12 cellular contexts compared by ENCODE assay signal in the genomic region with DNA sequence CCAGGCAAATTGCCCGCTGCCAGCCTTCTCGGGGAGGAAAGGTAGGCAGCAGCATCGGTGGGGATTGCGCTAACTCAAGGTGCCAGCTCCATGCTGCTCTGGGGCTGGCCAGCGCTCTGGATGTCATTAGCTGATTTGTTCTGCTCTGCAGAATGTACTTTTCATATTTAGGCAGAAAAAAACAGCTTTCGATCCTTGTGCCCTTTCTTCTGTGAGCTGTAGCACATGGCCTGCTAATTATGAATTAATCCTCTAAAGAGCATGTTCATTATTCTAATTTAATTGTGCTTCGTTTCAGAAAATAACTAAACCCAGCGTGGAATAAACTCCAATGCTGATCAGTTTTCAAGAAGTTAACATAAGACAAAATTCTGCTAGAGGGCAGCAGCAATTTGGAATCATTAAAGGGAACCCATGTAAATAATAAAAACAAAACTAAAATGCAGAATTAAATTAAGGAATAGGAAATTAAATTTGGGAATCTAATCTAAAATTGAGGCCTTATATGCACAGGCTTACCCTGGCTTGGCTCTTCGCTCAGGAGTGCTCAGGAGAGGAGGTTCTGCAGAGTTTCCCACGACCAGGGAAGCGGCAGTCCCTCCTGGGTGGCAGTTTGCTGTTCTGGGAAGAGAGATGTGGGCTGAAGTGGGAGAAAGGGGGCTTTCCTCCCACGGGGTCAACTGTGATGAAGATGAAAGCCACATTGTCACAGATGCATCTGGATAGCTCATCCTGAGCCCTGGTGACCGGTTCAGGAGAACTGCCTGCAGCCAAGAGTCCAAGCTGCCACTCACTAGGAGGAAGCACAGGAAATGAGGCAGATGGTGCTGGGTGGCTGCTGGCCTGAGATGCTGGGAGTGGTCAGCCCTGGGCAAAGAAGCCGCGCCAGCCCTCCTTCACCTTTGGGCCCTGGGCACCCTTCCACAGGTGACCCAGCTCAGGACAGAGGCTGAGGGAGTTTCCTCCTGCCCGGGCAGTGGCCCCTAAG.
DNase-seq lines count a peak whose midpoint lies in the region; ATAC-seq and TF ChIP-seq lines count a peak whose summit lies in the region.
"Had no signal": no experiment of that assay in that cellular context is flagged by ENCODE, and none has a peak within 500 bp of the region (broad histone marks: within the 10 kb centered on the region; RNA-seq: fewer than 3 reads in every experiment).

No MANE protein-coding gene starts in this region.

- WGBS in right cardiac atrium, result 77% methylated on average over 16 of the region's 16 CpGs
- 83 to 88% methylated on average over 14 to 16 of the region's 16 CpGs for WGBS in thyroid gland, 2 donors

- H3K4me1 ChIP-seq in HEK293 (ENCODE audit: control insufficient read depth, insufficient read depth, low read length) (no peaks in the 10 kb centered on the region), right cardiac atrium (ENCODE audit: control insufficient read depth, insufficient read depth, low read length) (peaks cover 2% of the 10 kb centered on the region), thyroid gland (peaks cover 0 to 5% of the 10 kb centered on the region in 2 donors)

- POLR2A ChIA-PET in HEK293 (lab: Yijun Ruan, JAX), result no interaction called here

- H3K36me3 ChIP-seq in HEK293 (ENCODE audit: control insufficient read depth in 2 of 2, insufficient read depth in 1 of 2, low read length in 2 of 2) (no peaks in the 10 kb centered on the region), thyroid gland (no peaks in the 10 kb centered on the region)

- H3K27ac ChIP-seq in HEK293 (ENCODE audit: extremely low read depth, low read depth, low read length) (no peak overlapping the region), right cardiac atrium (ENCODE audit: low read length) (no peak overlapping the region), thyroid gland (no peak overlapping the region)
- H3K27ac ChIP-seq: coronary artery had no signal

- DNase-seq in right cardiac atrium (peak in 1 of 3 donors; percentile 62), retina (peak; percentile 40), NCI-H2029 (lab: John Stamatoyannopoulos, UW) (no peak), thyroid gland (no peak)
- DNase-seq: activated naive CD4-positive, alpha-beta T cell treated with anti-CD3 and anti-CD28 coated beads, Interleukin-2, amount 50 U/mL, for 16 hours; AML-193; Calu3; NCI-H2029 treated with DMSO at 0.1 percent for 48 hours had no signal

- H3K4me3 ChIP-seq in HEK293 (ENCODE audit: low read depth, low read length) (no peak overlapping the region), right cardiac atrium (ENCODE audit: low read length) (no peak overlapping the region), thyroid gland (replicated peaks in 1 of 3) (no peak overlapping the region)
- H3K4me3 ChIP-seq: coronary artery had no signal

- CTCF ChIA-PET in HEK293 (lab: Yijun Ruan, JAX), result no interaction called here

- no peak for TF ChIP-seq POLR2A in thyroid gland (IDR thresholded peaks at IDR 0.05)

- intact Hi-C loops in right cardiac atrium (cut with DNase I), result no loop called here
- intact Hi-C loops in thyroid gland (cut with DNase I), result no loop called here

- TF ChIP-seq CTCF in HEK293 (tag by site-specific recombination; IDR thresholded peaks at IDR 0.05) (no peak), thyroid gland (IDR thresholded peaks at IDR 0.05) (no peak)

- ATAC-seq in SK-N-SH treated with all-trans-retinoic acid at 6 μM for 48 hours, result peak; percentile 80
- peak; percentile 37 to 55 for ATAC-seq in right cardiac atrium
- no peak for ATAC-seq in HG03108 (IDR thresholded peaks at IDR 0.05; ENCODE audit: unreplicated experiment)

- no peaks in the 10 kb centered on the region for H3K9me3 ChIP-seq in HEK293 (ENCODE audit: control insufficient read depth, insufficient read depth, low read depth, low read length)
- H3K9me3 ChIP-seq in right cardiac atrium (ENCODE audit: control insufficient read depth, low read length), result no peaks in the 10 kb centered on the region
- H3K9me3 ChIP-seq in thyroid gland, result no peaks in the 10 kb centered on the region

- H3K27me3 ChIP-seq in right cardiac atrium (ENCODE audit: control insufficient read depth, insufficient read depth) (no peaks in the 10 kb centered on the region), thyroid gland (no peaks in the 10 kb centered on the region)

TF ChIP-seq in HEK293, 187 proteins besides CTCF, POLR2A, EP300 and RAD21:
- TF ChIP-seq ZFHX2 (tag by site-specific recombination; conservative IDR thresholded peaks at IDR 0.05), result 0 out of 2 replicates have a peak, but pooled peaks have one; percentile 18
- TF ChIP-seq EGR2 (tag by site-specific recombination; IDR thresholded peaks at IDR 0.05; ENCODE audit: low read depth), result 0 out of 2 replicates have a peak, but pooled peaks have one; percentile 13
- no peak for TF ChIP-seq ZNF768 (tag by site-specific recombination; IDR thresholded peaks at IDR 0.05)

TF ChIP-seq in SK-N-SH treated with all-trans-retinoic acid at 6 μM for 48 hours, 23 proteins besides CTCF, POLR2A, EP300 and RAD21 (continues in another document):
- TF ChIP-seq OSR1 (CRISPR knock-in tag; IDR thresholded peaks at IDR 0.05), result no peak
- TF ChIP-seq, protein P1, sequence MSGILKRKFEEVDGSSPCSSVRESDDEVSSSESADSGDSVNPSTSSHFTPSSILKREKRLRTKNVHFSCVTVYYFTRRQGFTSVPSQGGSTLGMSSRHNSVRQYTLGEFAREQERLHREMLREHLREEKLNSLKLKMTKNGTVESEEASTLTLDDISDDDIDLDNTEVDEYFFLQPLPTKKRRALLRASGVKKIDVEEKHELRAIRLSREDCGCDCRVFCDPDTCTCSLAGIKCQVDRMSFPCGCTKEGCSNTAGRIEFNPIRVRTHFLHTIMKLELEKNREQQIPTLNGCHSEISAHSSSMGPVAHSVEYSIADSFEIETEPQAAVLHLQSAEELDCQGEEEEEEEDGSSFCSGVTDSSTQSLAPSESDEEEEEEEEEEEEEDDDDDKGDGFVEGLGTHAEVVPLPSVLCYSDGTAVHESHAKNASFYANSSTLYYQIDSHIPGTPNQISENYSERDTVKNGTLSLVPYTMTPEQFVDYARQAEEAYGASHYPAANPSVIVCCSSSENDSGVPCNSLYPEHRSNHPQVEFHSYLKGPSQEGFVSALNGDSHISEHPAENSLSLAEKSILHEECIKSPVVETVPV (CRISPR knock-in tag; IDR thresholded peaks at IDR 0.05), result peak; percentile 85
- TF ChIP-seq, protein P2, sequence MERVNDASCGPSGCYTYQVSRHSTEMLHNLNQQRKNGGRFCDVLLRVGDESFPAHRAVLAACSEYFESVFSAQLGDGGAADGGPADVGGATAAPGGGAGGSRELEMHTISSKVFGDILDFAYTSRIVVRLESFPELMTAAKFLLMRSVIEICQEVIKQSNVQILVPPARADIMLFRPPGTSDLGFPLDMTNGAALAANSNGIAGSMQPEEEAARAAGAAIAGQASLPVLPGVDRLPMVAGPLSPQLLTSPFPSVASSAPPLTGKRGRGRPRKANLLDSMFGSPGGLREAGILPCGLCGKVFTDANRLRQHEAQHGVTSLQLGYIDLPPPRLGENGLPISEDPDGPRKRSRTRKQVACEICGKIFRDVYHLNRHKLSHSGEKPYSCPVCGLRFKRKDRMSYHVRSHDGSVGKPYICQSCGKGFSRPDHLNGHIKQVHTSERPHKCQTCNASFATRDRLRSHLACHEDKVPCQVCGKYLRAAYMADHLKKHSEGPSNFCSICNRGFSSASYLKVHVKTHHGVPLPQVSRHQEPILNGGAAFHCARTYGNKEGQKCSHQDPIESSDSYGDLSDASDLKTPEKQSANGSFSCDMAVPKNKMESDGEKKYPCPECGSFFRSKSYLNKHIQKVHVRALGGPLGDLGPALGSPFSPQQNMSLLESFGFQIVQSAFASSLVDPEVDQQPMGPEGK (CRISPR knock-in tag; IDR thresholded peaks at IDR 0.05; ENCODE audit: borderline replicate concordance), result no peak
- no peak for TF ChIP-seq TOX (CRISPR knock-in tag; IDR thresholded peaks at IDR 0.05; ENCODE audit: borderline replicate concordance)
- TF ChIP-seq, protein P3, sequence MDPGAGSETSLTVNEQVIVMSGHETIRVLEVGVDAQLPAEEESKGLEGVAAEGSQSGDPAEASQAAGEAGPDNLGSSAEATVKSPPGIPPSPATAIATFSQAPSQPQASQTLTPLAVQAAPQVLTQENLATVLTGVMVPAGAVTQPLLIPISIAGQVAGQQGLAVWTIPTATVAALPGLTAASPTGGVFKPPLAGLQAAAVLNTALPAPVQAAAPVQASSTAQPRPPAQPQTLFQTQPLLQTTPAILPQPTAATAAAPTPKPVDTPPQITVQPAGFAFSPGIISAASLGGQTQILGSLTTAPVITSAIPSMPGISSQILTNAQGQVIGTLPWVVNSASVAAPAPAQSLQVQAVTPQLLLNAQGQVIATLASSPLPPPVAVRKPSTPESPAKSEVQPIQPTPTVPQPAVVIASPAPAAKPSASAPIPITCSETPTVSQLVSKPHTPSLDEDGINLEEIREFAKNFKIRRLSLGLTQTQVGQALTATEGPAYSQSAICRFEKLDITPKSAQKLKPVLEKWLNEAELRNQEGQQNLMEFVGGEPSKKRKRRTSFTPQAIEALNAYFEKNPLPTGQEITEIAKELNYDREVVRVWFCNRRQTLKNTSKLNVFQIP (CRISPR knock-in tag; IDR thresholded peaks at IDR 0.05; ENCODE audit: borderline replicate concordance, low read depth), result 0 out of 2 replicates have a peak, but pooled peaks have one; percentile 40
- TF ChIP-seq, protein P4, sequence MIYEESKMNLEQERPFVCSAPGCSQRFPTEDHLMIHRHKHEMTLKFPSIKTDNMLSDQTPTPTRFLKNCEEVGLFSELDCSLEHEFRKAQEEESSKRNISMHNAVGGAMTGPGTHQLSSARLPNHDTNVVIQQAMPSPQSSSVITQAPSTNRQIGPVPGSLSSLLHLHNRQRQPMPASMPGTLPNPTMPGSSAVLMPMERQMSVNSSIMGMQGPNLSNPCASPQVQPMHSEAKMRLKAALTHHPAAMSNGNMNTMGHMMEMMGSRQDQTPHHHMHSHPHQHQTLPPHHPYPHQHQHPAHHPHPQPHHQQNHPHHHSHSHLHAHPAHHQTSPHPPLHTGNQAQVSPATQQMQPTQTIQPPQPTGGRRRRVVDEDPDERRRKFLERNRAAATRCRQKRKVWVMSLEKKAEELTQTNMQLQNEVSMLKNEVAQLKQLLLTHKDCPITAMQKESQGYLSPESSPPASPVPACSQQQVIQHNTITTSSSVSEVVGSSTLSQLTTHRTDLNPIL (CRISPR knock-in tag; IDR thresholded peaks at IDR 0.05; ENCODE audit: low read depth), result peak; percentile 54; the same call in 1 of the 2 replicates
- TF ChIP-seq ZFP3 (CRISPR knock-in tag; IDR thresholded peaks at IDR 0.05), result 0 out of 2 replicates have a peak, but pooled peaks have one; percentile 21
- TF ChIP-seq RARB (CRISPR knock-in tag; IDR thresholded peaks at IDR 0.05), result no peak
- TF ChIP-seq ZNF565 (CRISPR knock-in tag; conservative IDR thresholded peaks at IDR 0.05; ENCODE audit: low read depth), result 0 out of 2 replicates have a peak, but pooled peaks have one; percentile 4
- TF ChIP-seq ZFP30 (CRISPR knock-in tag; IDR thresholded peaks at IDR 0.05), result 0 out of 2 replicates have a peak, but pooled peaks have one; percentile 15
- TF ChIP-seq GLIS3 (CRISPR knock-in tag; IDR thresholded peaks at IDR 0.05), result no peak
- no peak for TF ChIP-seq CSDC2 (CRISPR knock-in tag; IDR thresholded peaks at IDR 0.05)
- no peak for TF ChIP-seq ZC3H10 (CRISPR knock-in tag; IDR thresholded peaks at IDR 0.05)
- peak; percentile 87 for TF ChIP-seq ISL1 (CRISPR knock-in tag; IDR thresholded peaks at IDR 0.05)
